Comparison of ENCODE assay signal across 1 cellular context in the genomic region with DNA sequence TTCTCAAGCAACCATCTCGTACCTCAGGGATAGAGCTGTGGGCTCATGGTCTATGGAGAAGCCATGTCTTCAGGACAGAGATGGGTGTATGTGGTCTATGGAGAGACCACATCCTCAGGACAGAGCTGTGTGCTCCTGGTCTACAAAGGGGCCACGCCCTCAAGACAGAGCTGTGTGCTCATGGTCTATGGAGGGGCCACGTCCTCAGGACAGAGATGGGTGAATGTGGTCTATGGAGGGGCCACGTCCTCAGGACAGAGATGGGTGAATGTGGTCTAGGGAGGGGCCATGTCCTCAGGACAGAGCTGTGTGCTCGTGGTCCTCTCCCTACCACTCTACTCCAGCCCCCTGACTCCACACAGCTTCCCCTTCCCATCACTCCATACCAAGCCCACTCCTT.
TF ChIP-seq lines count a peak whose summit lies in the region.

No MANE protein-coding gene starts in this region.

TF ChIP-seq in K562, 482 proteins besides CTCF, POLR2A, EP300 and RAD21 (continued from another document):
- TF ChIP-seq, protein P1, sequence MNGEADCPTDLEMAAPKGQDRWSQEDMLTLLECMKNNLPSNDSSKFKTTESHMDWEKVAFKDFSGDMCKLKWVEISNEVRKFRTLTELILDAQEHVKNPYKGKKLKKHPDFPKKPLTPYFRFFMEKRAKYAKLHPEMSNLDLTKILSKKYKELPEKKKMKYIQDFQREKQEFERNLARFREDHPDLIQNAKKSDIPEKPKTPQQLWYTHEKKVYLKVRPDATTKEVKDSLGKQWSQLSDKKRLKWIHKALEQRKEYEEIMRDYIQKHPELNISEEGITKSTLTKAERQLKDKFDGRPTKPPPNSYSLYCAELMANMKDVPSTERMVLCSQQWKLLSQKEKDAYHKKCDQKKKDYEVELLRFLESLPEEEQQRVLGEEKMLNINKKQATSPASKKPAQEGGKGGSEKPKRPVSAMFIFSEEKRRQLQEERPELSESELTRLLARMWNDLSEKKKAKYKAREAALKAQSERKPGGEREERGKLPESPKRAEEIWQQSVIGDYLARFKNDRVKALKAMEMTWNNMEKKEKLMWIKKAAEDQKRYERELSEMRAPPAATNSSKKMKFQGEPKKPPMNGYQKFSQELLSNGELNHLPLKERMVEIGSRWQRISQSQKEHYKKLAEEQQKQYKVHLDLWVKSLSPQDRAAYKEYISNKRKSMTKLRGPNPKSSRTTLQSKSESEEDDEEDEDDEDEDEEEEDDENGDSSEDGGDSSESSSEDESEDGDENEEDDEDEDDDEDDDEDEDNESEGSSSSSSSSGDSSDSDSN (IDR thresholded peaks at IDR 0.05; ENCODE audit: borderline replicate concordance in 1 of 2, low read depth in 2 of 2, low read length in 2 of 2): no peak
- TF ChIP-seq ZNF124 (CRISPR knock-in tag; IDR thresholded peaks at IDR 0.05): no peak
- TF ChIP-seq SMC3 (conservative IDR thresholded peaks at IDR 0.05; ENCODE audit: insufficient read depth, low read depth, low read length): no peak
- no peak for TF ChIP-seq NCOR1 (IDR thresholded peaks at IDR 0.05)
- no peak for TF ChIP-seq SMARCC2 (IDR thresholded peaks at IDR 0.05; ENCODE audit: low read depth)
- TF ChIP-seq ZBTB17 (CRISPR knock-in tag; IDR thresholded peaks at IDR 0.05): no peak
